Comparison of ENCODE assay signal across 1 cellular context in genomic region chr10:43403911-43404674, GRCh38.
A peak's percentile ranks its signal among the peaks of the same experiment; 100 is the strongest.
TF ChIP-seq lines count a peak whose summit lies in the region.

No MANE protein-coding gene starts in this region.

TF ChIP-seq in HEK293, 187 proteins besides CTCF, POLR2A, EP300 and RAD21 (continued from another document and continues in another):
- TF ChIP-seq ZNF148 (tag by site-specific recombination; IDR thresholded peaks at IDR 0.05; ENCODE audit: borderline replicate concordance) (no peak), ZNF48 (tag by site-specific recombination; IDR thresholded peaks at IDR 0.05) (no peak), ZNF624 (tag by site-specific recombination; IDR thresholded peaks at IDR 0.05) (no peak), ZNF394 (tag by site-specific recombination; IDR thresholded peaks at IDR 0.05; ENCODE audit: borderline replicate concordance) (no peak), KLF17 (tag by site-specific recombination; IDR thresholded peaks at IDR 0.05) (peak; percentile 66), ZNF18 (tag by site-specific recombination; IDR thresholded peaks at IDR 0.05) (no peak), ZBTB48 (tag by site-specific recombination; IDR thresholded peaks at IDR 0.05) (no peak), EGR2 (tag by site-specific recombination; IDR thresholded peaks at IDR 0.05; ENCODE audit: low read depth) (peak; percentile 28; the same call in 1 of the 2 replicates), WT1 (tag by site-specific recombination; IDR thresholded peaks at IDR 0.05) (0 out of 2 replicates have a peak, but pooled peaks have one; percentile 10), ZNF404 (tag by site-specific recombination; IDR thresholded peaks at IDR 0.05) (no peak), ZNF645 (tag by site-specific recombination; IDR thresholded peaks at IDR 0.05) (no peak), ZNF214 (tag by site-specific recombination; IDR thresholded peaks at IDR 0.05; ENCODE audit: borderline replicate concordance) (no peak), ZNF830 (tag by site-specific recombination; IDR thresholded peaks at IDR 0.05; ENCODE audit: low read depth) (no peak), GLIS1 (tag by site-specific recombination; IDR thresholded peaks at IDR 0.05) (peak; percentile 85), ZNF114 (tag by site-specific recombination; IDR thresholded peaks at IDR 0.05) (no peak), ZNF146 (tag by site-specific recombination; IDR thresholded peaks at IDR 0.05) (no peak), AEBP2 (tag by site-specific recombination; IDR thresholded peaks at IDR 0.05; ENCODE audit: borderline replicate concordance) (no peak), ZNF138 (tag by site-specific recombination; IDR thresholded peaks at IDR 0.05; ENCODE audit: borderline replicate concordance) (no peak), ZNF513 (tag by site-specific recombination; IDR thresholded peaks at IDR 0.05) (no peak), ZNF23 (tag by site-specific recombination; IDR thresholded peaks at IDR 0.05; ENCODE audit: borderline replicate concordance) (no peak), PATZ1 (tag by site-specific recombination; IDR thresholded peaks at IDR 0.05) (peak; percentile 71), KLF8 (tag by site-specific recombination; IDR thresholded peaks at IDR 0.05) (peak; percentile 52; the same call in 1 of the 2 replicates), ZXDB (tag by site-specific recombination; IDR thresholded peaks at IDR 0.05) (peak; percentile 42; the same call in 1 of the 2 replicates), ZNF664 (tag by site-specific recombination; IDR thresholded peaks at IDR 0.05) (no peak), ZNF362 (tag by site-specific recombination; IDR thresholded peaks at IDR 0.05) (peak; percentile 82), ZNF518A (tag by site-specific recombination; conservative IDR thresholded peaks at IDR 0.05; ENCODE audit: low read depth) (no peak), ZNF626 (tag by site-specific recombination; IDR thresholded peaks at IDR 0.05) (no peak), KLF1 (tag by site-specific recombination; IDR thresholded peaks at IDR 0.05) (peak; percentile 95), SP2 (tag by site-specific recombination; IDR thresholded peaks at IDR 0.05) (no peak), MEIS1 (CRISPR knock-in tag; IDR thresholded peaks at IDR 0.05; ENCODE audit: borderline replicate concordance) (no peak), KLF16 (tag by site-specific recombination; IDR thresholded peaks at IDR 0.05) (peak; percentile 51; the same call in 1 of the 2 replicates), PRDM10 (tag by site-specific recombination; IDR thresholded peaks at IDR 0.05) (peak; percentile 49), ZNF600 (tag by site-specific recombination; IDR thresholded peaks at IDR 0.05) (no peak; the same call in 1 of the 2 replicates), ZNF501 (tag by site-specific recombination; IDR thresholded peaks at IDR 0.05) (no peak)
